Comparison of ENCODE assay signal across 8 cellular contexts in genomic region chr17:7308625-7309433, GRCh38. TPM values are rescaled to one million over a fixed set of nuclear protein-coding genes. Genes with fewer than 3 reads are reported as not detected.
DNase-seq lines count a peak whose midpoint lies in the region; ATAC-seq and TF ChIP-seq lines count a peak whose summit lies in the region.

No MANE protein-coding gene starts in this region.

- peak; percentile 79 for DNase-seq in NCI-H1105 (lab: John Stamatoyannopoulos, UW)
- DNase-seq in T-helper 1 cell: peak; percentile 82 to 88 (median 87)
- DNase-seq in amniotic stem cell (lab: John Stamatoyannopoulos, UW): peak; percentile 60
- DNase-seq in left ventricle myocardium inferior: peak; percentile 63
- DNase-seq in psoas muscle: peak; percentile 74 to 84

- peak overlapping the region; percentile 99 for H3K27ac ChIP-seq in left ventricle myocardium inferior (replicated peaks)
- H3K27ac ChIP-seq in psoas muscle: peak overlapping the region; percentile 98
- H3K27ac ChIP-seq in urinary bladder (ENCODE audit: low read depth): peak overlapping the region; percentile 98

- intact Hi-C loops in left ventricle myocardium inferior (cut with micrococcal nuclease): no loop called here
- intact Hi-C loops in psoas muscle (cut with DNase I): loop anchor here in 1 of 2 donors (5.0 kb wide), 1 partner anchor 42 kb away; no protein-coding TSS in a partner anchor

- H3K9me3 ChIP-seq in left ventricle myocardium inferior (replicated peaks) (no peaks in the 10 kb centered on the region), psoas muscle (no peaks in the 10 kb centered on the region)

- H3K27me3 ChIP-seq in left ventricle myocardium inferior (ENCODE audit: low read depth) (no peaks in the 10 kb centered on the region), psoas muscle (ENCODE audit: insufficient read depth in 3 of 3, low read length in 2 of 3) (no peaks in the 10 kb centered on the region)

- TF ChIP-seq CTCF in GM12875 (IDR thresholded peaks at IDR 0.05; ENCODE audit: borderline replicate concordance, insufficient read depth, low read depth, low read length) (no peak), left ventricle myocardium inferior (IDR thresholded peaks at IDR 0.05; ENCODE audit: borderline replicate concordance) (no peak), psoas muscle (IDR thresholded peaks at IDR 0.05) (no peak)

- H3K4me3 ChIP-seq in GM12875 (ENCODE audit: low read depth, low read length): peak overlapping the region; percentile 91
- H3K4me3 ChIP-seq in left ventricle myocardium inferior: peak overlapping the region; percentile 97
- H3K4me3 ChIP-seq in psoas muscle: peak overlapping the region; percentile 94
- peak overlapping the region; percentile 93 for H3K4me3 ChIP-seq in urinary bladder (ENCODE audit: low read depth, low read length)

- H3K36me3 ChIP-seq in left ventricle myocardium inferior (peaks cover 46% of the 10 kb centered on the region), psoas muscle (ENCODE audit: insufficient read depth in 1 of 2, low read depth in 1 of 2) (peaks cover 8 to 45% of the 10 kb centered on the region in 2 donors), urinary bladder (ENCODE audit: insufficient read depth) (peaks cover 6% of the 10 kb centered on the region)

- H3K4me1 ChIP-seq in left ventricle myocardium inferior (peaks cover 68% of the 10 kb centered on the region), psoas muscle (peaks cover 45% of the 10 kb centered on the region), urinary bladder (ENCODE audit: insufficient read depth) (no peaks in the 10 kb centered on the region)

- WGBS in psoas muscle, 3 donors: 0 to 1% (median 1%) methylated on average over 14 of the region's 14 CpGs
- WGBS in urinary bladder: under 1% methylated on average over 14 of the region's 14 CpGs

- ATAC-seq in psoas muscle: peak; percentile 31 to 67 (median 55)
- no peak for ATAC-seq in HG02884 (IDR thresholded peaks at IDR 0.05; ENCODE audit: unreplicated experiment)

RNA-seq across cellular contexts. Expression of gene EIF5A, which starts 1.4 kb away (rescaled TPM):
- 250 TPM for total RNA-seq in left ventricle myocardium inferior
- 100 to 1,000 TPM; 293 to 730 (median 567) TPM for total RNA-seq in psoas muscle
- polyA plus RNA-seq in psoas muscle: 1,000 to 10,000 TPM in 1 of 3 donors, 100 to 1,000 TPM in 2; 468 to 1,107 (median 518) TPM
- 123 TPM for total RNA-seq in urinary bladder
- polyA plus RNA-seq in urinary bladder: 348 TPM

RNA-seq across cellular contexts. Expression of gene GPS2, which starts 6.3 kb away (rescaled TPM):
- total RNA-seq in left ventricle myocardium inferior: 66.1 TPM
- total RNA-seq in psoas muscle: 100 to 1,000 TPM in 1 of 4 donors, 10 to 100 TPM in 3; 71.8 to 101 (median 82.5) TPM
- 100 to 1,000 TPM; 139 to 197 (median 146) TPM for polyA plus RNA-seq in psoas muscle
- total RNA-seq in urinary bladder: 25.0 TPM
- 70.2 TPM for polyA plus RNA-seq in urinary bladder

RNA-seq across cellular contexts. Expression of gene YBX2, which starts 14.4 kb away (rescaled TPM):
- 0.77 TPM for total RNA-seq in left ventricle myocardium inferior
- 1 to 10 TPM in 1 of 4 donors, under 1 TPM in 3; 0.37 to 1.0 (median 0.75) TPM for total RNA-seq in psoas muscle
- 1 to 10 TPM in 1 of 3 donors, under 1 TPM in 2; 0.14 to 1.8 (median 0.21) TPM for polyA plus RNA-seq in psoas muscle
- total RNA-seq in urinary bladder: 0.37 TPM
- polyA plus RNA-seq in urinary bladder: 1.8 TPM

RNA-seq across cellular contexts. Expression of gene NEURL4, which starts 20.3 kb away (rescaled TPM):
- 31.9 TPM for total RNA-seq in left ventricle myocardium inferior
- total RNA-seq in psoas muscle: 10 to 100 TPM; 24.0 to 53.8 (median 32.6) TPM
- polyA plus RNA-seq in psoas muscle: 10 to 100 TPM; 20.7 to 38.7 (median 22.9) TPM
- 20.9 TPM for total RNA-seq in urinary bladder
- polyA plus RNA-seq in urinary bladder: 26.0 TPM

RNA-seq across cellular contexts. Expression of gene SLC2A4, which starts 27.3 kb away (rescaled TPM):
- total RNA-seq in left ventricle myocardium inferior (146 TPM), psoas muscle (100 to 1,000 TPM in 3 of 4 donors, 10 to 100 TPM in 1; 50.9 to 257 (median 139) TPM), urinary bladder (11.6 TPM)
- polyA plus RNA-seq in psoas muscle (100 to 1,000 TPM in 1 of 3 donors, 10 to 100 TPM in 2; 19.4 to 127 (median 33.8) TPM), urinary bladder (66.1 TPM)
